10 cellular contexts compared by ENCODE assay signal in genomic region chr4:2591189-2591588, GRCh38. TPM values are rescaled to one million over a fixed set of nuclear protein-coding genes. Genes with fewer than 3 reads are reported as not detected.
A peak's percentile ranks its signal among the peaks of the same experiment; 100 is the strongest.
DNase-seq lines count a peak whose midpoint lies in the region; ATAC-seq, FAIRE-seq and TF ChIP-seq lines count a peak whose summit lies in the region.
"Had no signal": no experiment of that assay in that cellular context is flagged by ENCODE, and none has a peak within 500 bp of the region (broad histone marks: within the 10 kb centered on the region; RNA-seq: fewer than 3 reads in every experiment).

No MANE protein-coding gene starts in this region.

- in situ Hi-C loops in HepG2 (cut with HindIII; ENCODE audit: extremely low pct_ligation_motif_present, low pct_unique_long_range_greater_than_20kb), result no loop called here

- TF ChIP-seq RAD21 in HepG2 (CRISPR knock-in tag; IDR thresholded peaks at IDR 0.05), result no peak

- no peak overlapping the region for H3K9ac ChIP-seq in HepG2 (ENCODE audit: insufficient read depth, low read depth, low read length)

- BruUV-seq in HepG2 (replicated peaks; lab: Mats Ljungman, UMichigan), result no TSS peak

- CTCF ChIA-PET in HepG2 (lab: Yijun Ruan, JAX; ENCODE audit: low intra/inter-chr PET ratio, low total read pairs), result no interaction called here

- H3K27ac ChIP-seq in right lobe of liver (no peak overlapping the region), HepG2 (ENCODE audit: extremely low read length, insufficient read depth, low read length) (no peak overlapping the region)

- H3K27ac Mint-ChIP-seq in brain (peak overlapping the region; percentile 48 to 90 (median 64)), memory B cell (peak overlapping the region; percentile 64)

- H2AFZ ChIP-seq in HepG2 (ENCODE audit: low read length), result no peak overlapping the region

- peaks cover 88% of the 10 kb centered on the region for H3K4me1 Mint-ChIP-seq in brain
- H3K4me1 Mint-ChIP-seq in memory B cell, result peaks cover 52% of the 10 kb centered on the region

- H3K9me3 ChIP-seq in right lobe of liver (no peaks in the 10 kb centered on the region), HepG2 (ENCODE audit: low read length) (no peaks in the 10 kb centered on the region)
- H3K9me3 ChIP-seq: BE2C had no signal

- H3K4me3 Mint-ChIP-seq in brain (peak overlapping the region in 3 of 5 experiments; percentile 7 to 39 (median 8)), memory B cell (peak overlapping the region; percentile 4)

- FAIRE-seq in HepG2 (lab: Jason Lieb, UNC), result no peak

- no peaks in the 10 kb centered on the region for H3K9me3 Mint-ChIP-seq in brain
- no peaks in the 10 kb centered on the region for H3K9me3 Mint-ChIP-seq in memory B cell

- TF ChIP-seq POLR2A in right lobe of liver (IDR thresholded peaks at IDR 0.05), result no peak
- no peak for TF ChIP-seq POLR2A in HepG2 (IDR thresholded peaks at IDR 0.05; ENCODE audit: insufficient read depth in 1 of 2, low read depth in 2 of 2, low read length in 2 of 2)

- TF ChIP-seq CTCF in right lobe of liver (IDR thresholded peaks at IDR 0.05) (no peak), HepG2 (CRISPR knock-in tag; IDR thresholded peaks at IDR 0.05) (no peak), brain (conservative IDR thresholded peaks at IDR 0.05) (no peak)

- H3K27me3 Mint-ChIP-seq in brain (no peaks in the 10 kb centered on the region), memory B cell (no peaks in the 10 kb centered on the region)

- peaks cover 65% of the 10 kb centered on the region for H4K20me1 ChIP-seq in HepG2 (ENCODE audit: insufficient read depth, low read length)

- DNase-seq in right lobe of liver (no peak), HepG2 (ENCODE audit: low spot score) (no peak), memory B cell (ENCODE audit: low spot score in 2 of 2) (no peak), COR-L47 (lab: John Stamatoyannopoulos, UW) (no peak), NCI-H748 (lab: John Stamatoyannopoulos, UW; ENCODE audit: unreplicated experiment) (no peak)
- DNase-seq: activated T-cell treated with anti-CD3 and anti-CD28 coated beads, Interleukin-2, amount 50 U/mL, for 1 hour; BE2C had no signal

- POLR2A ChIA-PET in HepG2 (lab: Yijun Ruan, JAX), result no interaction called here

- H3K27me3 ChIP-seq in right lobe of liver (no peaks in the 10 kb centered on the region), HepG2 (ENCODE audit: control insufficient read depth in 1 of 2, insufficient read depth in 2 of 2, low read length in 2 of 2) (no peaks in the 10 kb centered on the region)
- H3K27me3 ChIP-seq: BE2C had no signal

- H3K4me3 ChIP-seq in right lobe of liver, result no peak overlapping the region
- H3K4me3 ChIP-seq in HepG2 (replicated peaks in 1 of 3; ENCODE audit: insufficient read depth in 1 of 3, low read depth in 2 of 3, low read length in 3 of 3), result no peak overlapping the region

- intact Hi-C loops in right lobe of liver (cut with DNase I), result no loop called here
- intact Hi-C loops in HepG2 (cut with micrococcal nuclease; ENCODE audit: unreplicated experiment), result loop anchor here (10.0 kb wide), 1 partner anchor 46 kb away; no protein-coding TSS in a partner anchor

- TF ChIP-seq EP300 in HepG2 (IDR thresholded peaks at IDR 0.05; ENCODE audit: low read depth in 2 of 2, low read length in 2 of 2), result no peak
- no peak for TF ChIP-seq EP300 in HepG2 (CRISPR knock-in tag; IDR thresholded peaks at IDR 0.05; ENCODE audit: borderline replicate concordance)

- peak; percentile 41 to 65 (median 48) for ATAC-seq in right lobe of liver
- no peak for ATAC-seq in HepG2
- peak; percentile 21 for ATAC-seq in memory B cell (ENCODE audit: low read depth)
- no peak for ATAC-seq in HG03045 (IDR thresholded peaks at IDR 0.05; ENCODE audit: unreplicated experiment)
- ATAC-seq in GM21576 (IDR thresholded peaks at IDR 0.05; ENCODE audit: unreplicated experiment), result no peak

- H3K36me3 ChIP-seq in right lobe of liver (peaks cover 0 to 2% (median 0%) of the 10 kb centered on the region in 4 donors), HepG2 (replicated peaks in 1 of 2; ENCODE audit: control insufficient read depth in 1 of 2, insufficient read depth in 2 of 2, low read length in 2 of 2) (peaks cover 4 to 6% of the 10 kb centered on the region in 2 experiments; a peak in 3 of 5 replicates)

- no peaks in the 10 kb centered on the region for H3K4me1 ChIP-seq in right lobe of liver
- peaks cover 35% of the 10 kb centered on the region for H3K4me1 ChIP-seq in HepG2 (ENCODE audit: insufficient read depth, low read length)

- WGBS in right lobe of liver (ENCODE audit: insufficient coverage, low coverage, low lambda C conversion rate, missing lambda C conversion rate), result 57% methylated on average over 4 of the region's 8 CpGs
- 92% methylated on average over 8 of the region's 8 CpGs for WGBS in HepG2 (ENCODE audit: low lambda C conversion rate)

- H3K79me2 ChIP-seq in HepG2 (ENCODE audit: insufficient read depth, low read length), result peaks cover 93% of the 10 kb centered on the region

- H3K4me2 ChIP-seq in HepG2 (ENCODE audit: low read depth, low read length), result no peak overlapping the region

- H3K36me3 Mint-ChIP-seq in brain (peaks cover 4% of the 10 kb centered on the region), memory B cell (no peaks in the 10 kb centered on the region)

TF ChIP-seq in HepG2, 621 proteins besides CTCF, POLR2A, EP300 and RAD21:
- TF ChIP-seq ZFAT (CRISPR knock-in tag; conservative IDR thresholded peaks at IDR 0.05) (no peak), SETDB1 (CRISPR knock-in tag; IDR thresholded peaks at IDR 0.05; ENCODE audit: borderline replicate concordance) (no peak), EHMT2 (IDR thresholded peaks at IDR 0.05; ENCODE audit: borderline replicate concordance, low read depth, low read length) (no peak), STAT5B (CRISPR knock-in tag; IDR thresholded peaks at IDR 0.05) (no peak)
TF ChIP-seq in HepG2: peak in this region for 0.

RNA-seq across cellular contexts. Expression of gene FAM193A, which starts 54.7 kb away (rescaled TPM):
- total RNA-seq in right lobe of liver (10 to 100 TPM in 2 of 6 experiments, 1 to 10 TPM in 4; 8.5 to 12.3 (median 9.7) TPM), HepG2 (2016; rRNA removed; fragmentation: Illumina TruSeq; extraction: Trizol) (7.2 and 8.7 TPM in 2 replicates)
- 10.0 and 11.2 TPM in 2 replicates for total RNA-seq in HepG2 (2016; cell fraction: cytosol; rRNA removed; fragmentation: Illumina TruSeq; extraction: Trizol; ENCODE audit: low read depth)
- 6.1 and 8.2 TPM in 2 replicates for total RNA-seq in HepG2 (2016; cell fraction: insoluble cytoplasmic fraction; rRNA removed; fragmentation: Illumina TruSeq; extraction: Trizol)
- total RNA-seq in HepG2 (2016; cell fraction: membrane; rRNA removed; fragmentation: Illumina TruSeq; extraction: Trizol), result 9.2 and 9.9 TPM in 2 replicates
- 12.3 and 15.0 TPM in 2 replicates for total RNA-seq in HepG2 (2016; cell fraction: nucleus; rRNA removed; fragmentation: Illumina TruSeq; extraction: Trizol)
- polyA plus RNA-seq in HepG2 (2011; rRNA removed) (5.7 and 6.0 TPM in 2 replicates), brain (ENCODE audit: insufficient read depth, low read depth, low replicate concordance) (21.6 TPM)
- polyA plus RNA-seq in HepG2 (2011; cell fraction: cytosol; rRNA removed), result 3.9 and 4.1 TPM in 2 replicates
- 19.7 and 23.8 TPM in 2 replicates for polyA plus RNA-seq in HepG2 (2011; cell fraction: nucleus; rRNA removed)
- polyA plus RNA-seq in HepG2 (2012), result 10.7 and 11.2 TPM in 2 replicates
- polyA plus RNA-seq in HepG2 (2016; cell fraction: cytosol; fragmentation: Illumina TruSeq; extraction: Trizol; ENCODE audit: low read depth), result 1.3 and 1.9 TPM in 2 replicates
- polyA plus RNA-seq in HepG2 (2016; cell fraction: insoluble cytoplasmic fraction; fragmentation: Illumina TruSeq; extraction: Trizol; ENCODE audit: low read depth), result 6.5 and 8.6 TPM in 2 replicates
- 3.8 and 4.2 TPM in 2 replicates for polyA plus RNA-seq in HepG2 (2016; cell fraction: membrane; fragmentation: Illumina TruSeq; extraction: Trizol; ENCODE audit: low read depth)
- 32.1 and 35.7 TPM in 2 replicates for polyA plus RNA-seq in HepG2 (2016; cell fraction: nucleus; fragmentation: Illumina TruSeq; extraction: Trizol; ENCODE audit: insufficient read depth, low read depth)
- polyA minus RNA-seq in HepG2 (2011; rRNA and poly(A)+ RNA removed; ENCODE audit: low replicate concordance), result 12.2 and 18.8 TPM in 2 replicates
- 10.0 and 11.0 TPM in 2 replicates for polyA minus RNA-seq in HepG2 (2011; cell fraction: cytosol; rRNA and poly(A)+ RNA removed)
- polyA minus RNA-seq in HepG2 (2011; cell fraction: nucleus; rRNA and poly(A)+ RNA removed), result 28.3 and 28.6 TPM in 2 replicates

Comparison
In these comparisons a context has a peak if more than half of its experiments do, and no peak if none do; other contexts are left out.
1. ATAC-seq: peak in right lobe of liver (4 of 4) and memory B cell (single experiment); none in HepG2 (single experiment), HG03045 (single experiment) and GM21576 (single experiment).